Comparison of ENCODE assay signal across 8 cellular contexts in the genomic region with DNA sequence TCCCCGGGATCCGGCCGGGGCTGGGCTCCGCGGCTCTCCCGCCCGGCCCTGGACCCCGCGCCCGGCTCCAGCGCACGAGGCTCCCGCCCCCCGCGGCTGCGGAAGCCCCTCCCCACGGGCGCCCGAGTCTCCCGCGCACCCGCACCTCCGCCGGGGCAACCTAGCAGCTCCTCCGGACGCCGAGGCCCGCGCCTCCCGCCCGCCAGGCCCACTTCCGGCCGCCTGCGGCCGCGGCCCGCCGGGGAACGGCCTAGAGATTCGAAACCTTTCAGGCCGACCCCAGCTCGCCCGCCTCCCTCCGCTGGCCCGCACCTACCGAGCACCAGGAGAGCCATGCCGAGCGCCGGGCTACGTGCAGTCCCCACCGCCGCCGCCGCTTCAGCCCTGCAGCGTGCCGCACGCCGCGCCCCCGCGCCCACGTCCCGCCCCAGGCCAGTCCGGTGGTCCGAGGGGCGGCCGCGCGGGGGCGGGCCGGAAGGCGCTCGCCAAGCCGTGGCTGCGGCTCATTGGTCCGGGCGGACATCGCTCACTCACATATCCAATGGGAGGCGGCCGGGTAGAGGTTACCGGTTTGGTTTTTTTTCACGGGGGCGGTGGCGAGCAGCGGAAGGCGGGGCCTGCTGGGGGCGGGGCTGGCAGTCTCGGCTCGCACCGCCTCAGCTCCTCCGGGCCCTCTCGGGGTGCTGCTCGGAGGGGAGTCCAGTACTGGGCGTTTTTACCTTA. TPM values are rescaled to one million over a fixed set of nuclear protein-coding genes. Genes with fewer than 3 reads are reported as not detected.
DNase-seq lines count a peak whose midpoint lies in the region; ATAC-seq and TF ChIP-seq lines count a peak whose summit lies in the region.

PDIA6 (minus strand) TSS at position 424 of the 723 bp plus-strand sequence; CDS start at position 335, 89 bp downstream.

- no peaks in the 10 kb centered on the region for H3K27me3 ChIP-seq in kidney epithelial cell (ENCODE audit: control insufficient read depth, insufficient read depth, low read length)

- peak within 1 kb of the TSS; percentile 71 for H3K4me3 ChIP-seq in kidney epithelial cell (ENCODE audit: low read depth, low read length)

- ATAC-seq in HG03439 (IDR thresholded peaks at IDR 0.05; ENCODE audit: unreplicated experiment) = peak; percentile 88

- DNase-seq in Ammon's horn (ENCODE audit: low spot score) (peak; percentile 97), GM19238 (ENCODE audit: insufficient read length, low spot score) (peak; percentile 93), NCI-H510A (lab: John Stamatoyannopoulos, UW) (peak; percentile 88), cerebellar nuclear complex (lab: John Stamatoyannopoulos, UW) (peak; percentile 41 to 90), kidney epithelial cell (ENCODE audit: low read depth) (peak; percentile 70)
- peak; percentile 84 for DNase-seq in activated CD4-positive, alpha-beta T cell treated with anti-CD3 and anti-CD28 coated beads for 1 hour
- peak; percentile 96 for DNase-seq in stimulated activated CD4-positive, alpha-beta T cell treated with anti-CD3 and anti-CD28 coated beads, Interleukin-15, amount 100 ng/mL, for 24 hours

- H3K36me3 ChIP-seq in kidney epithelial cell (ENCODE audit: control insufficient read depth, insufficient read depth, low read length) = no peaks in the 10 kb centered on the region

- TF ChIP-seq CTCF in kidney epithelial cell (IDR thresholded peaks at IDR 0.05; ENCODE audit: insufficient read depth, low read length, poor library complexity, severe bottlenecking) = no peak

RNA-seq across cellular contexts. Expression of gene PDIA6, which starts in this region (rescaled TPM):
- 270 and 328 TPM in 2 replicates for total RNA-seq in kidney epithelial cell

Comparison
In these comparisons a context has a peak if more than half of its experiments do, and no peak if none do; other contexts are left out.
1. Peak in every context shown above with its lines: DNase-seq, ATAC-seq and H3K4me3 ChIP-seq.